In the genomic region with DNA sequence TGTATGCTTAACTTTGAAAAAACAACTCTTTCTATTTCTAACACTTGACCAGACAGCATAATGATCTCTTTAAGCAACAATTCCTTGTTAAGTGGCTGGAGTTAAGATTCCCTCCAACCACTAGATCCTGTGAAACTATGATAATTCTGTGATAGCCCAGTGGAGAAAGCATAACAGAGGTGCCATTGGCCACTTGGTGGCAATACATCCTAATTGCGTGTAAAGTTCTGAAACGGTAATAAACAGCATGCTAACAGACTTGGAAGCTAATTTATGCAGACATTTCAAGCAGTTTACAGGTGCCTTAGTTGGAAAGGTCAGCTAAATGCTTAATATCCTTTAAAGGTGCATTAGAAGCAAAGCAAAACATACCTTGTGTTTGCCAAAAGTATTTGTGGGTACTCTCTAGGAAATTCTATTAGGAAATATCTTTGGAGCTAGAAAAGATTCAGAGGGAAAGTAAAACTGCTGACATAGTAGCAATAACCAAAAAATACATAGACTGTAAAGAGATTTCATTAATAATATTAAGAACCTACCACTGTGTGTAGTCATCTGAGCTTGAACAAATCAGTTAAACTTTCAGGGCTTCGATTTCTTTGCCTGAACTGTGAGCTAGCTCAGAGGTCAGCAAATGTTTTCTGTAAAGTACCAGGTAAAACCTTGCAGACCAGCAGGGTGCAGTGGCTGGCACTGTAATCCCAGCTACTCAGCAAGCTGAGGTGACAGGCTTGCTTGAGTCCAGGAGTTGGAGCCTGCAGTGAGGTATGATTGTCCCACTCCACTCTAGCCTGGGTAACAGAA, we compare ENCODE assay signal across 1 cellular context.
TF ChIP-seq lines count a peak whose summit lies in the region.

No MANE protein-coding gene starts in this region.

TF ChIP-seq in SK-N-SH, 30 proteins besides CTCF, POLR2A, EP300 and RAD21 (continued from another document):
- TF ChIP-seq, protein P1, sequence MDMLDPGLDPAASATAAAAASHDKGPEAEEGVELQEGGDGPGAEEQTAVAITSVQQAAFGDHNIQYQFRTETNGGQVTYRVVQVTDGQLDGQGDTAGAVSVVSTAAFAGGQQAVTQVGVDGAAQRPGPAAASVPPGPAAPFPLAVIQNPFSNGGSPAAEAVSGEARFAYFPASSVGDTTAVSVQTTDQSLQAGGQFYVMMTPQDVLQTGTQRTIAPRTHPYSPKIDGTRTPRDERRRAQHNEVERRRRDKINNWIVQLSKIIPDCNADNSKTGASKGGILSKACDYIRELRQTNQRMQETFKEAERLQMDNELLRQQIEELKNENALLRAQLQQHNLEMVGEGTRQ (IDR thresholded peaks at IDR 0.05; ENCODE audit: borderline replicate concordance, low read depth, low read length) = no peak
- TF ChIP-seq SIN3A (IDR thresholded peaks at IDR 0.05; ENCODE audit: borderline replicate concordance, low read depth, low read length) = no peak
- TF ChIP-seq FOXM1 (IDR thresholded peaks at IDR 0.05; ENCODE audit: low read depth) = no peak
- TF ChIP-seq NFIC (IDR thresholded peaks at IDR 0.05; ENCODE audit: borderline replicate concordance) = no peak
- TF ChIP-seq ELF1 (IDR thresholded peaks at IDR 0.05) = no peak
- no peak for TF ChIP-seq RFX5 (IDR thresholded peaks at IDR 0.05; ENCODE audit: low read length)
